24 cellular contexts compared by ENCODE assay signal in genomic region chr14:103290961-103291360, GRCh38.
"Had no signal": no experiment of that assay in that cellular context is flagged by ENCODE, and none has a peak within 500 bp of the region (broad histone marks: within the 10 kb centered on the region; RNA-seq: fewer than 3 reads in every experiment).

No MANE protein-coding gene starts in this region.

- H3K9me3 ChIP-seq: SK-N-SH had no signal

- H3K9ac ChIP-seq: KMS-11, SK-N-SH had no signal

- DNase-seq: Kasumi-1, MM.1S, NCI-H1092 treated with DMSO at 0.1 percent for 48 hours, NCI-H1436, NCI-H187, NCI-H2029, NCI-H2081 treated with DMSO at 0.1 percent for 48 hours, NCI-H2171, NCI-H226, NCI-H446, NCI-H510A, NCI-H524 treated with DMSO at 0.1 percent for 48 hours, NCI-H69, NCI-H774, PC-3, SHP77, SK-N-SH, SW 1271 had no signal

- ATAC-seq: HepG2, K562, Panc1, PC-3 had no signal

- H3K27ac Mint-ChIP-seq: IgD-negative memory B cell had no signal

- H3K4me3 ChIP-seq: K562 had no signal

- H3K4me3 Mint-ChIP-seq: IgD-negative memory B cell had no signal

- H3K4me2 ChIP-seq: KMS-11, SK-N-SH had no signal

- H3K36me3 Mint-ChIP-seq: IgD-negative memory B cell had no signal

- H3K9me3 Mint-ChIP-seq: IgD-negative memory B cell had no signal

- H3K27ac ChIP-seq: KMS-11, RWPE1 had no signal
